In genomic region chr14:65351493-65352224, GRCh38 we compare ENCODE assay signal across 18 cellular contexts.
DNase-seq lines count a peak whose midpoint lies in the region; ATAC-seq and TF ChIP-seq lines count a peak whose summit lies in the region.
"Had no signal": no experiment of that assay in that cellular context is flagged by ENCODE, and none has a peak within 500 bp of the region (broad histone marks: within the 10 kb centered on the region; RNA-seq: fewer than 3 reads in every experiment).

No MANE protein-coding gene starts in this region.

- H3K4me1 Mint-ChIP-seq in T-helper 17 cell, result peaks cover 12% of the 10 kb centered on the region
- peaks cover 5% of the 10 kb centered on the region for H3K4me1 Mint-ChIP-seq in chondrocyte (ENCODE audit: low read depth)
- no peaks in the 10 kb centered on the region for H3K4me1 Mint-ChIP-seq in natural killer cell

- DNase-seq in T-helper 17 cell, result no peak
- no peak for DNase-seq in chondrocyte (ENCODE audit: low spot score)
- DNase-seq in natural killer cell, result no peak
- no peak for DNase-seq in AG08396 (ENCODE audit: low spot score)
- DNase-seq in DMS53 treated with DMSO at 0.1 percent for 48 hours (lab: John Stamatoyannopoulos, UW; ENCODE audit: unreplicated experiment), result no peak
- DNase-seq: activated CD4-positive, CD25-positive, alpha-beta regulatory T cell; activated gamma-delta T cell; anterior cingulate cortex; left cardiac atrium; NCI-H146; NCI-H345; NK-92 treated with Interleukin-12 subunit alpha and Interleukin-12 subunit beta, amount 100 ng/mL, for 24 hours; SHP77 treated with DMSO at 0.1 percent for 48 hours; T-helper 2 cell had no signal

- no peaks in the 10 kb centered on the region for H3K9me3 ChIP-seq in T-helper 17 cell (ENCODE audit: control insufficient read depth, low read length, poor library complexity, severe bottlenecking)

- no peak overlapping the region for H3K27ac Mint-ChIP-seq in T-helper 17 cell
- no peak overlapping the region for H3K27ac Mint-ChIP-seq in chondrocyte (ENCODE audit: unreplicated experiment)
- no peak overlapping the region for H3K27ac Mint-ChIP-seq in natural killer cell
- H3K27ac Mint-ChIP-seq: mesothelial cell of epicardium had no signal

- H3K4me3 Mint-ChIP-seq in T-helper 17 cell (no peak overlapping the region), chondrocyte (ENCODE audit: unreplicated experiment) (no peak overlapping the region), natural killer cell (no peak overlapping the region)
- H3K4me3 Mint-ChIP-seq: mesothelial cell of epicardium had no signal

- no peaks in the 10 kb centered on the region for H3K27me3 Mint-ChIP-seq in T-helper 17 cell
- H3K27me3 Mint-ChIP-seq in chondrocyte (ENCODE audit: low read depth), result no peaks in the 10 kb centered on the region
- peaks cover 0 to 3% of the 10 kb centered on the region in 2 donors for H3K27me3 Mint-ChIP-seq in natural killer cell (ENCODE audit: low read depth in 2 of 2)

- no peaks in the 10 kb centered on the region for H3K9me3 Mint-ChIP-seq in chondrocyte (ENCODE audit: low read depth)
- H3K9me3 Mint-ChIP-seq in natural killer cell, result no peaks in the 10 kb centered on the region
- H3K9me3 Mint-ChIP-seq: mesothelial cell of epicardium had no signal

- ATAC-seq in GM18499 (IDR thresholded peaks at IDR 0.05; ENCODE audit: insufficient read depth, unreplicated experiment) (peak; percentile 51), GM21447 (IDR thresholded peaks at IDR 0.05; ENCODE audit: unreplicated experiment) (peak; percentile 59), HG03135 (IDR thresholded peaks at IDR 0.05; ENCODE audit: unreplicated experiment) (peak; percentile 44), T-helper 17 cell (peak; percentile 54), natural killer cell (no peak)
- ATAC-seq: left cardiac atrium had no signal

- H3K36me3 Mint-ChIP-seq in T-helper 17 cell (ENCODE audit: low read depth) (peaks cover 7% of the 10 kb centered on the region), chondrocyte (ENCODE audit: low read depth) (no peaks in the 10 kb centered on the region), natural killer cell (no peaks in the 10 kb centered on the region)
- H3K36me3 Mint-ChIP-seq: mesothelial cell of epicardium had no signal

- TF ChIP-seq CTCF in chondrocyte (IDR thresholded peaks at IDR 0.05), result no peak
- no peak for TF ChIP-seq CTCF in natural killer cell (IDR thresholded peaks at IDR 0.05)

- intact Hi-C loops in natural killer cell (cut with micrococcal nuclease), result no loop called here

Comparison
In these comparisons a context has a peak if more than half of its experiments do, and no peak if none do; other contexts are left out.
1. ATAC-seq: peak in GM18499 (single experiment), GM21447 (single experiment), HG03135 (single experiment) and T-helper 17 cell (single experiment); none in natural killer cell (0 of 3).